Comparison of ENCODE assay signal across 1 cellular context in the genomic region with DNA sequence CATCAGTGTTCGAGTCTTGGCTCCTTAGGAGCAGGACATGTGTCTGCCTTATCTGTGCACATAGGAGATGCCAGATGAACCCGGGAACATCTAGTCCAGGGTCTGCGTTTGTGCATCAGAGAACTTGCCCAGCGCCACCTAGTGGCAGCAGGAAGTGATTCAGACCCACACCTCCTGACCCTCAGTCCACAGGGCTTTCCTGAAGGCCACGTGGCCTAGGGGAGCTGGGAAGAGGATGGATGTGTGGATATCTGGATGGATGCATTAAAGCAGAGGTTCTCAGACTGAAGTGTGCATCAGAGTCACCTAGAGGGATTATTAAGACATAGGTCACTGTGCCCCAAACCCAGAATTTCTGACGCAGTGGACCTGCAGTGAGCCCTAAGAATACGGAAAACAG.
TF ChIP-seq lines count a peak whose summit lies in the region.

No MANE protein-coding gene starts in this region.

TF ChIP-seq in HEK293, 187 proteins besides CTCF, POLR2A, EP300 and RAD21 (continued from another document):
- TF ChIP-seq, protein P1, sequence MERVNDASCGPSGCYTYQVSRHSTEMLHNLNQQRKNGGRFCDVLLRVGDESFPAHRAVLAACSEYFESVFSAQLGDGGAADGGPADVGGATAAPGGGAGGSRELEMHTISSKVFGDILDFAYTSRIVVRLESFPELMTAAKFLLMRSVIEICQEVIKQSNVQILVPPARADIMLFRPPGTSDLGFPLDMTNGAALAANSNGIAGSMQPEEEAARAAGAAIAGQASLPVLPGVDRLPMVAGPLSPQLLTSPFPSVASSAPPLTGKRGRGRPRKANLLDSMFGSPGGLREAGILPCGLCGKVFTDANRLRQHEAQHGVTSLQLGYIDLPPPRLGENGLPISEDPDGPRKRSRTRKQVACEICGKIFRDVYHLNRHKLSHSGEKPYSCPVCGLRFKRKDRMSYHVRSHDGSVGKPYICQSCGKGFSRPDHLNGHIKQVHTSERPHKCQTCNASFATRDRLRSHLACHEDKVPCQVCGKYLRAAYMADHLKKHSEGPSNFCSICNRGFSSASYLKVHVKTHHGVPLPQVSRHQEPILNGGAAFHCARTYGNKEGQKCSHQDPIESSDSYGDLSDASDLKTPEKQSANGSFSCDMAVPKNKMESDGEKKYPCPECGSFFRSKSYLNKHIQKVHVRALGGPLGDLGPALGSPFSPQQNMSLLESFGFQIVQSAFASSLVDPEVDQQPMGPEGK (tag by site-specific recombination; IDR thresholded peaks at IDR 0.05) = no peak
- TF ChIP-seq ZNF16 (tag by site-specific recombination; IDR thresholded peaks at IDR 0.05; ENCODE audit: low read depth) (no peak), TCF7L2 (IDR thresholded peaks at IDR 0.05; ENCODE audit: borderline replicate concordance, low read depth, low read length) (no peak), ZFP41 (tag by site-specific recombination; IDR thresholded peaks at IDR 0.05; ENCODE audit: borderline replicate concordance) (no peak), SALL2 (tag by site-specific recombination; IDR thresholded peaks at IDR 0.05; ENCODE audit: borderline replicate concordance) (no peak), ZNF274 (IDR thresholded peaks at IDR 0.05; ENCODE audit: low read length) (no peak), ZNF274 (tag by site-specific recombination; IDR thresholded peaks at IDR 0.05; ENCODE audit: borderline replicate concordance) (no peak), ZBTB17 (tag by site-specific recombination; IDR thresholded peaks at IDR 0.05) (peak; percentile 76)
